In the genomic region with DNA sequence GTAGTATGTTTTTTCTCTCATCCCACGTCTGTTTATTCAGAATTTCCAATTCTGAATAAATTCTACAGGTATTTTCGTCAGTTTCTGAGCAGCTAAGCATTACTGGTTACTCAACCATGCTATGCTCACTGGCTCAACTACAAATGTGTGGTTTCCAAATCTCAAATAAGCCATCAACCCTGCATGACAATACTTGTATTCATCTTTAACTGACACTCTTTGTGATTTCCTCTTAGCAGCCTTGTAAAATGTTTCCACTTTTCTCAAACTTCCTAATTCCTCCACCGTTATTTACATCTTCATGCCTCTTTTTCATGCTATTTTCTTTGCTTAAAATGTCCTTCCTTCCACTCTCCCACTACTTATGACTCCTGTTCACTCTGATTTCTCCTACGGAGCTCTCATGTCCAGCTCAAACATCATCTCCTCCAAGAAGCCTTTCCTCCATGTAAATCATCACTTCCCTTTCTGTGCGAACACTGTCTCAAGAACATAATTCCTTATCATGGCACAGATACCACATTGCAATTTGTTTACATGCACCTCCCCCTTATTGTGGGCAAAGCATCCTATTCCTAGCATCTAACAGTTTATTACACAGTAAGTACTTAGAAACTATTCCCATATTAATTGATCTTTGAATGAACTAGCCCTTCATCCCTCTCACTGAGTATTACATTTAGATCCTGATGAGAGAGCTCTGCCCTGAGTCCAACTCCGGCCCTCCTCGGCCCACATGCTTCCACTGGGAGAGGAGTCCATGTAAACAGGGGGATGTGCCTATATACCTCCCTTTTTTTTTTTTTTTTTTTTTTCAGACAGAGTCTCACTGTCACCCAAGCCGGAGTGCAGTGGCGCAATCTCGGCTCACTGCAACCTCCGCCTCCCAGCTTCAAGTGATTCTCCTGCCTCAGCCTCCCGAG, we compare ENCODE assay signal across 12 cellular contexts. TPM values are rescaled to one million over a fixed set of nuclear protein-coding genes. Genes with fewer than 3 reads are reported as not detected.
DNase-seq lines count a peak whose midpoint lies in the region; ATAC-seq and TF ChIP-seq lines count a peak whose summit lies in the region.
"Had no signal": no experiment of that assay in that cellular context is flagged by ENCODE, and none has a peak within 500 bp of the region (broad histone marks: within the 10 kb centered on the region; RNA-seq: fewer than 3 reads in every experiment).

No MANE protein-coding gene starts in this region.

- dilution Hi-C loops in mammary epithelial cell (cut with HindIII; ENCODE audit: low sequenced_read_pairs), result no loop called here

- H4K20me1 ChIP-seq in Karpas-422 (ENCODE audit: insufficient read depth, low read depth, low read length) (peaks cover 8% of the 10 kb centered on the region; the same call in 1 of the 2 replicates), mammary epithelial cell (ENCODE audit: insufficient read depth, low read length) (no peaks in the 10 kb centered on the region)

- H3K9me3 ChIP-seq in Karpas-422 (ENCODE audit: low read length) (no peaks in the 10 kb centered on the region), mammary epithelial cell (replicated peaks; ENCODE audit: insufficient read depth, low read length) (no peaks in the 10 kb centered on the region)

- in situ Hi-C loops in mammary epithelial cell (cut with MboI; ENCODE audit: low sequenced_read_pairs in 2 of 2), result no loop called here

- H3K9me2 ChIP-seq in Karpas-422 (replicated peaks; ENCODE audit: insufficient read depth, low read length), result no peaks in the 10 kb centered on the region

- H3K4me1 ChIP-seq in Karpas-422 (ENCODE audit: low read length) (peaks cover 37% of the 10 kb centered on the region), mammary epithelial cell (ENCODE audit: insufficient read depth, low read length) (peaks cover 14% of the 10 kb centered on the region)

- H3K79me2 ChIP-seq in Karpas-422 (ENCODE audit: low read length) (peaks cover 98% of the 10 kb centered on the region), mammary epithelial cell (ENCODE audit: insufficient read depth, low read length) (peaks cover 76% of the 10 kb centered on the region)

- H3K9ac ChIP-seq in Karpas-422 (ENCODE audit: low read length), result no peak overlapping the region
- peak overlapping the region; percentile 8 for H3K9ac ChIP-seq in mammary epithelial cell (ENCODE audit: insufficient read depth, low read length)

- CTCF ChIA-PET in mammary epithelial cell (lab: Charles Lee; ENCODE audit: low non-redundant PET), result no interaction called here

- no peak for TF ChIP-seq CTCF in mammary epithelial cell (conservative IDR thresholded peaks at IDR 0.05 in 1 of 2, IDR thresholded peaks at IDR 0.05 in 1 of 2; ENCODE audit: extremely low read depth in 1 of 2, insufficient read depth in 1 of 2, low read depth in 1 of 2, low read length in 2 of 2)
- no peak for TF ChIP-seq CTCF in nephron progenitor cell (IDR thresholded peaks at IDR 0.05)

- no peak overlapping the region for H3K4me2 ChIP-seq in Karpas-422 (ENCODE audit: low read depth, low read length, poor library complexity, severe bottlenecking)
- H3K4me2 ChIP-seq in mammary epithelial cell (ENCODE audit: insufficient read depth, low read depth, low read length), result peak overlapping the region; percentile 81

- H3K27me3 ChIP-seq in Karpas-422 (ENCODE audit: low read length) (no peaks in the 10 kb centered on the region), mammary epithelial cell (ENCODE audit: insufficient read depth, low read length) (no peaks in the 10 kb centered on the region)
- H3K27me3 ChIP-seq: cardiac muscle cell had no signal

- DNase-seq in Karpas-422 (no peak), mammary epithelial cell (peak; percentile 57), nephron progenitor cell (no peak), GDM1 (lab: John Stamatoyannopoulos, UW) (no peak), NCI-H2029 treated with DMSO at 0.1 percent for 48 hours (lab: John Stamatoyannopoulos, UW) (no peak), T1000 (lab: John Stamatoyannopoulos, UW) (no peak), NCI-H1417 treated with DMSO at 0.1 percent for 48 hours (lab: John Stamatoyannopoulos, UW) (no peak)
- DNase-seq: activated T-cell treated with anti-CD3 and anti-CD28 coated beads for 4 hours, NCI-H524 had no signal

- peaks cover 61% of the 10 kb centered on the region for H3K36me3 Mint-ChIP-seq in nephron progenitor cell (ENCODE audit: low read depth)

- WGBS in mammary epithelial cell (ENCODE audit: low coverage, missing lambda C conversion rate), result 64% methylated on average over 11 of the region's 12 CpGs

- intact Hi-C loops in mammary epithelial cell (cut with micrococcal nuclease), result no loop called here

- H3K36me3 ChIP-seq in Karpas-422 (ENCODE audit: insufficient read depth, low read length), result peaks cover 68% of the 10 kb centered on the region
- H3K36me3 ChIP-seq in mammary epithelial cell (ENCODE audit: insufficient read depth, low read length), result peaks cover 2% of the 10 kb centered on the region

- H2AFZ ChIP-seq in Karpas-422 (ENCODE audit: low read length) (no peak overlapping the region), mammary epithelial cell (ENCODE audit: low read depth, low read length) (peak overlapping the region; percentile 44)

- peak overlapping the region; percentile 63 for H3K27ac Mint-ChIP-seq in nephron progenitor cell
- H3K27ac Mint-ChIP-seq: stimulated activated naive CD8-positive, alpha-beta T cell treated with anti-CD3 and anti-CD28 coated beads, Interleukin-15, Interleukin-2, amounts not matched to agents 100 ng/mL and 50 ng/mL, for 24 hours had no signal

- H3K27me3 Mint-ChIP-seq in nephron progenitor cell (ENCODE audit: low read depth, poor library complexity), result no peaks in the 10 kb centered on the region
- H3K27me3 Mint-ChIP-seq: stimulated activated naive CD8-positive, alpha-beta T cell treated with anti-CD3 and anti-CD28 coated beads, Interleukin-15, Interleukin-2, amounts not matched to agents 100 ng/mL and 50 ng/mL, for 24 hours had no signal

- H3K4me3 ChIP-seq in Karpas-422 (ENCODE audit: low read length) (no peak overlapping the region), mammary epithelial cell (replicated peaks in 1 of 3; ENCODE audit: insufficient read depth in 1 of 3, low read depth in 2 of 3, low read length in 3 of 3) (peak overlapping the region in 2 of 3 experiments; percentile 11 to 17)
- H3K4me3 ChIP-seq: cardiac muscle cell had no signal

- ATAC-seq in GM18502 (IDR thresholded peaks at IDR 0.05; ENCODE audit: poor library complexity, unreplicated experiment), result peak; percentile 44

- H3K9me3 Mint-ChIP-seq in nephron progenitor cell, result no peaks in the 10 kb centered on the region
- H3K9me3 Mint-ChIP-seq: stimulated activated naive CD8-positive, alpha-beta T cell treated with anti-CD3 and anti-CD28 coated beads, Interleukin-15, Interleukin-2, amounts not matched to agents 100 ng/mL and 50 ng/mL, for 24 hours had no signal

- no peak overlapping the region for H3K4me3 Mint-ChIP-seq in nephron progenitor cell
- H3K4me3 Mint-ChIP-seq: stimulated activated naive CD8-positive, alpha-beta T cell treated with anti-CD3 and anti-CD28 coated beads, Interleukin-15, Interleukin-2, amounts not matched to agents 100 ng/mL and 50 ng/mL, for 24 hours had no signal

- peak overlapping the region; percentile 43 for H3K27ac ChIP-seq in Karpas-422 (ENCODE audit: low read length)
- peak overlapping the region; percentile 31 for H3K27ac ChIP-seq in mammary epithelial cell (ENCODE audit: insufficient read depth, low read depth, low read length)
- H3K27ac ChIP-seq: cardiac muscle cell had no signal

- H3K4me1 Mint-ChIP-seq in nephron progenitor cell, result peaks cover 11% of the 10 kb centered on the region

- no TSS peak for BruUV-seq in mammary epithelial cell (replicated peaks; lab: Mats Ljungman, UMichigan)

RNA-seq across cellular contexts. Expression of a gene that starts 10.4 kb away (rescaled TPM):
- 129 and 262 TPM in 2 replicates for total RNA-seq in Karpas-422 (2014; rRNA removed; shearing (Covaris generic); ENCODE audit: low replicate concordance)
- total RNA-seq in mammary epithelial cell, result 10 to 100 TPM; 43.7 to 62.1 TPM
- polyA plus RNA-seq in mammary epithelial cell, result 23.3 TPM
- polyA minus RNA-seq in mammary epithelial cell, result 47.9 TPM
